1 cellular context compared by ENCODE assay signal in genomic region chr18:3207565-3207964, GRCh38.
TF ChIP-seq lines count a peak whose summit lies in the region.

No MANE protein-coding gene starts in this region.

TF ChIP-seq in HepG2, 621 proteins besides CTCF, POLR2A, EP300 and RAD21:
- no peak for TF ChIP-seq THAP8 (CRISPR knock-in tag; IDR thresholded peaks at IDR 0.05; ENCODE audit: borderline replicate concordance)
- 0 out of 2 replicates have a peak, but pooled peaks have one; percentile 13 for TF ChIP-seq KAT8 (CRISPR knock-in tag; IDR thresholded peaks at IDR 0.05)
- peak; percentile 89 for TF ChIP-seq FOSL2 (CRISPR knock-in tag; IDR thresholded peaks at IDR 0.05)
- peak; percentile 44; the same call in 1 of the 2 replicates for TF ChIP-seq HOMEZ (CRISPR knock-in tag; IDR thresholded peaks at IDR 0.05; ENCODE audit: low read depth)
TF ChIP-seq in HepG2: peak in this region for 3.
